8 cellular contexts compared by ENCODE assay signal in genomic region chr19:55080121-55080914, GRCh38. TPM values are rescaled to one million over a fixed set of nuclear protein-coding genes. Genes with fewer than 3 reads are reported as not detected.
A peak's percentile ranks its signal among the peaks of the same experiment; 100 is the strongest.
DNase-seq lines count a peak whose midpoint lies in the region; ATAC-seq, FAIRE-seq and TF ChIP-seq lines count a peak whose summit lies in the region.

No MANE protein-coding gene starts in this region.

- CTCF ChIA-PET in A673 (lab: Charles Lee) (interaction anchor here (0.5 to 0.8 kb wide), 3 partner anchors 18 to 891 kb away, joined by 4 to 6 read pairs (median 6); partner anchors contain the start of gene MBOAT7), H1 (lab: Charles Lee; ENCODE audit: partially characterized antibody) (interaction anchor here (0.8 to 1.3 kb wide), 6 partner anchors 9 to 62 kb away, joined by 3 to 5 read pairs (median 3); no protein-coding TSS in a partner anchor)

- no peaks in the 10 kb centered on the region for H3K79me1 ChIP-seq in H1 (ENCODE audit: low read depth, low read length)

- H3K4me3 Mint-ChIP-seq in stimulated activated naive CD8-positive, alpha-beta T cell treated with anti-CD3 and anti-CD28 coated beads, Interleukin-15, Interleukin-2, amounts not matched to agents 100 ng/mL and 50 ng/mL, for 24 hours, result peak overlapping the region; percentile 66

- 0 out of 2 replicates have a peak overlapping the region, but pooled peaks have one; percentile 80 for H2BK20ac ChIP-seq in H1 (ENCODE audit: low read length)

- no peak overlapping the region for H2AFZ ChIP-seq in H1 (ENCODE audit: low read length)

- WGBS in H1 (ENCODE audit: extremely low coverage in 1 of 2, insufficient coverage in 1 of 2, insufficient read length in 1 of 2, insufficient replicate concordance in 2 of 2, low coverage in 1 of 2, low lambda C conversion rate in 2 of 2, missing lambda C conversion rate in 1 of 2), 2 experiments, result 3% methylated on average over 42 of the region's 55 CpGs; no CpG with 5 or more reads in 1 of the 2 experiments

- no TSS peak for BruUV-seq in A673 (replicated peaks; lab: Mats Ljungman, UMichigan)

- H3K23me2 ChIP-seq in H1 (ENCODE audit: low read depth, low read length), result peaks cover 14% of the 10 kb centered on the region

- peak overlapping the region; percentile 18 for H3K56ac ChIP-seq in H1 (replicated peaks; ENCODE audit: insufficient read length, low read depth, low read length)

- H4K20me1 ChIP-seq in H1 (replicated peaks in 1 of 2; ENCODE audit: control insufficient read depth in 1 of 2, insufficient read depth in 2 of 2, low read length in 2 of 2), result peaks cover 2 to 8% of the 10 kb centered on the region in 2 experiments

- peak; percentile 91 for DNase-seq in A673 (ENCODE audit: low spot score)
- DNase-seq in H7, result peak; percentile 98
- peak; percentile 76 for DNase-seq in NCI-H345 (lab: John Stamatoyannopoulos, UW)
- DNase-seq in activated CD4-positive, alpha-beta T cell treated with anti-CD3 and anti-CD28 coated beads, Interleukin-2, amount 50 U/mL, for 1 hour, result peak; percentile 52
- peak in 1 of 2 experiments; percentile 94 for DNase-seq in H1 (ENCODE audit: low read depth in 1 of 2, low spot score in 2 of 2)
- peak; percentile 93 to 95 (median 93) for DNase-seq in mucosa of descending colon

- POLR2A ChIA-PET in A673 (lab: Charles Lee; ENCODE audit: low non-redundant PET), result no interaction called here
- POLR2A ChIA-PET in H1 (lab: Charles Lee; ENCODE audit: partially characterized antibody), result interaction anchor here (0.6 to 5.1 kb wide), 17 partner anchors 10 to 879 kb away, joined by 3 to 33 read pairs (median 4); partner anchors contain the start of genes LENG9 and PPP1R12C

- no peak overlapping the region for H2BK120ac ChIP-seq in H1 (replicated peaks; ENCODE audit: low read depth, low read length)

- H3K27me3 Mint-ChIP-seq in stimulated activated naive CD8-positive, alpha-beta T cell treated with anti-CD3 and anti-CD28 coated beads, Interleukin-15, Interleukin-2, amounts not matched to agents 100 ng/mL and 50 ng/mL, for 24 hours, result peaks cover 55% of the 10 kb centered on the region

- no peak for TF ChIP-seq EP300 in H1 (IDR thresholded peaks at IDR 0.05; ENCODE audit: borderline replicate concordance in 1 of 2, low read depth in 2 of 2, low read length in 2 of 2)

- no peak overlapping the region for H3K14ac ChIP-seq in H1 (ENCODE audit: insufficient read length)

- peak overlapping the region; percentile 100; the same call in 1 of the 2 replicates for H2BK15ac ChIP-seq in H1 (ENCODE audit: low read length)

- no peaks in the 10 kb centered on the region for H3K79me2 ChIP-seq in H1 (ENCODE audit: control insufficient read depth in 1 of 2, insufficient read depth in 2 of 2, low read length in 2 of 2)

- H3K4me3 ChIP-seq in A673 (ENCODE audit: low read depth, low read length, poor library complexity, severe bottlenecking), result peak overlapping the region; percentile 54
- peak overlapping the region; percentile 72 for H3K4me3 ChIP-seq in H7 (ENCODE audit: insufficient read depth, low read depth, low read length)
- H3K4me3 ChIP-seq in H1 (ENCODE audit: extremely low read depth in 1 of 4, insufficient read depth in 2 of 4, low read depth in 3 of 4, low read length in 4 of 4), result peak overlapping the region; percentile 50 to 77 (median 58)
- no peak overlapping the region for H3K4me3 ChIP-seq in mucosa of descending colon

- peak overlapping the region; percentile 93 to 96 for H3K4me2 ChIP-seq in H1 (ENCODE audit: insufficient read depth in 1 of 2, low read depth in 2 of 2, low read length in 2 of 2)

- peak overlapping the region; percentile 100 for H3K18ac ChIP-seq in H1 (ENCODE audit: extremely low read depth, low read length)

- no peaks in the 10 kb centered on the region for H3K36me3 Mint-ChIP-seq in stimulated activated naive CD8-positive, alpha-beta T cell treated with anti-CD3 and anti-CD28 coated beads, Interleukin-15, Interleukin-2, amounts not matched to agents 100 ng/mL and 50 ng/mL, for 24 hours (ENCODE audit: low read depth)

- intact Hi-C loops in A673 (cut with micrococcal nuclease; ENCODE audit: unreplicated experiment), result no loop called here
- intact Hi-C loops in mucosa of descending colon (cut with DNase I, micrococcal nuclease), result no loop called here

- peak overlapping the region; percentile 97; the same call in 1 of the 2 replicates for H2BK12ac ChIP-seq in H1 (ENCODE audit: low read depth, low read length)

- peak overlapping the region; percentile 78 for H3K27ac Mint-ChIP-seq in stimulated activated naive CD8-positive, alpha-beta T cell treated with anti-CD3 and anti-CD28 coated beads, Interleukin-15, Interleukin-2, amounts not matched to agents 100 ng/mL and 50 ng/mL, for 24 hours

- H3K4ac ChIP-seq in H1 (replicated peaks; ENCODE audit: insufficient read length, low read depth, low read length), result peak overlapping the region; percentile 82

- TF ChIP-seq CTCF in A673 (conservative IDR thresholded peaks at IDR 0.05; ENCODE audit: low read depth, low read length) (no peak), H1 (IDR thresholded peaks at IDR 0.05; ENCODE audit: control extremely low read depth in 1 of 3, insufficient read depth in 1 of 3, low read depth in 1 of 3, low read length in 3 of 3) (peak in 1 of 3 experiments; percentile 2; a peak in 1 of 4 replicates), mucosa of descending colon (IDR thresholded peaks at IDR 0.05) (no peak)

- ATAC-seq in mucosa of descending colon, result peak; percentile 82
- ATAC-seq in HG03457 (IDR thresholded peaks at IDR 0.05; ENCODE audit: unreplicated experiment), result no peak

- H3K27me3 ChIP-seq in A673 (replicated peaks; ENCODE audit: insufficient read depth, low read depth, low read length, poor library complexity) (peaks cover 10% of the 10 kb centered on the region), H7 (ENCODE audit: control insufficient read depth, insufficient read depth, low read length) (peaks cover 47% of the 10 kb centered on the region), H1 (replicated peaks in 1 of 4; ENCODE audit: control insufficient read depth in 3 of 4, extremely low read depth in 1 of 4, insufficient read depth in 3 of 4, low read length in 3 of 4) (peaks cover 0 to 13% (median 8%) of the 10 kb centered on the region in 4 experiments; a peak in 5 of 7 replicates)

- no peaks in the 10 kb centered on the region for H3K36me3 ChIP-seq in A673 (ENCODE audit: insufficient read depth, low read length, poor library complexity, severe bottlenecking)
- no peaks in the 10 kb centered on the region for H3K36me3 ChIP-seq in H7 (replicated peaks; ENCODE audit: control insufficient read depth, insufficient read depth, low read length)
- H3K36me3 ChIP-seq in H1 (ENCODE audit: control insufficient read depth in 2 of 4, insufficient read depth in 4 of 4, low read length in 3 of 4), result no peaks in the 10 kb centered on the region
- H3K36me3 ChIP-seq in mucosa of descending colon (ENCODE audit: low read depth), result no peaks in the 10 kb centered on the region

- H4K5ac ChIP-seq in H1 (ENCODE audit: insufficient read length, low read depth, low read length), result peak overlapping the region; percentile 55

- peak overlapping the region; percentile 68; the same call in 1 of the 2 replicates for H2AK5ac ChIP-seq in H1 (ENCODE audit: low read depth, low read length)

- H3K9me3 ChIP-seq in A673 (ENCODE audit: low read depth, low read length, poor library complexity, severe bottlenecking) (no peaks in the 10 kb centered on the region), H1 (ENCODE audit: insufficient read depth in 2 of 2, low read depth in 1 of 2, low read length in 1 of 2) (no peaks in the 10 kb centered on the region), mucosa of descending colon (no peaks in the 10 kb centered on the region)

- H3K27ac ChIP-seq in A673 (ENCODE audit: low read depth, low read length, poor library complexity, severe bottlenecking) (peak overlapping the region; percentile 58), H1 (ENCODE audit: low read depth, low read length) (peak overlapping the region; percentile 39; the same call in 1 of the 2 replicates)

- peak overlapping the region in 3 of 4 experiments; percentile 31 to 56 (median 48); a peak in 4 of 7 replicates for H3K9ac ChIP-seq in H1 (replicated peaks in 1 of 4; ENCODE audit: extremely low read depth in 1 of 4, low read depth in 3 of 4, low read length in 3 of 4)

- TF ChIP-seq RAD21 in H1 (IDR thresholded peaks at IDR 0.05 in 1 of 2, conservative IDR thresholded peaks at IDR 0.05 in 1 of 2; ENCODE audit: low read depth in 2 of 2, low read length in 2 of 2), result no peak

- peak overlapping the region; percentile 97; the same call in 1 of the 2 replicates for H2BK5ac ChIP-seq in H1 (ENCODE audit: low read depth, low read length)

- H3K4me1 ChIP-seq in A673 (ENCODE audit: insufficient read depth, low read length, poor library complexity, severe bottlenecking), result peaks cover 13% of the 10 kb centered on the region
- H3K4me1 ChIP-seq in H1 (replicated peaks in 1 of 4; ENCODE audit: control insufficient read depth in 3 of 4, insufficient read depth in 4 of 4, low read length in 3 of 4), result peaks cover 0 to 14% (median 10%) of the 10 kb centered on the region in 4 experiments; a peak in 6 of 7 replicates
- peaks cover 25% of the 10 kb centered on the region for H3K4me1 ChIP-seq in mucosa of descending colon (ENCODE audit: low read depth)

- peak overlapping the region; percentile 89 for H4K8ac ChIP-seq in H1 (ENCODE audit: extremely low read depth, insufficient read depth, low read length)

- no peak overlapping the region for H3K23ac ChIP-seq in H1 (ENCODE audit: insufficient read length)

- peaks cover 24% of the 10 kb centered on the region for H3K4me1 Mint-ChIP-seq in stimulated activated naive CD8-positive, alpha-beta T cell treated with anti-CD3 and anti-CD28 coated beads, Interleukin-15, Interleukin-2, amounts not matched to agents 100 ng/mL and 50 ng/mL, for 24 hours (ENCODE audit: low read depth)

- H3K9me3 Mint-ChIP-seq in stimulated activated naive CD8-positive, alpha-beta T cell treated with anti-CD3 and anti-CD28 coated beads, Interleukin-15, Interleukin-2, amounts not matched to agents 100 ng/mL and 50 ng/mL, for 24 hours, result no peaks in the 10 kb centered on the region

- H4K91ac ChIP-seq in H1 (replicated peaks; ENCODE audit: insufficient read length, low read length), result peak overlapping the region; percentile 99

- TF ChIP-seq POLR2A in H1 (IDR thresholded peaks at IDR 0.05; ENCODE audit: control extremely low read depth in 1 of 2, low read depth in 2 of 2, low read length in 2 of 2), result no peak

- FAIRE-seq in H1 (lab: Jason Lieb, UNC), result no peak

RNA-seq across cellular contexts. Expression of gene EPS8L1, which starts 4.6 kb away (rescaled TPM):
- 7.7 and 10.2 TPM in 2 replicates for total RNA-seq in A673 (2021)
- total RNA-seq in H7 (2014; rRNA removed; shearing (Covaris generic)), result 20.0 and 22.9 TPM in 2 replicates
- 30.2 and 37.0 TPM in 2 replicates for total RNA-seq in H1 (2021; fragmentation: NEBNext Ultra II Directional; extraction: Animal tissue kit (Norgen Biotek cat#: 25700))
- polyA plus RNA-seq in H1 (2011; rRNA removed), result 19.8 and 33.6 TPM in 2 replicates
- 40.0 TPM for polyA plus RNA-seq in H1 (2011; cell fraction: cytosol; rRNA removed)
- 100 TPM for polyA plus RNA-seq in H1 (2011; cell fraction: nucleus; rRNA removed)
- 33.6 to 63.1 TPM (median 56.4 TPM) in 4 replicates for polyA plus RNA-seq in H1 (2012, experiment 1 of 2)
- polyA plus RNA-seq in H1 (2012, experiment 2 of 2), result 37.3 TPM
- 21.4 TPM for polyA plus RNA-seq in H1 (2013, experiment 1 of 2)
- 19.2 TPM for polyA plus RNA-seq in H1 (2013, experiment 2 of 2)
- polyA minus RNA-seq in H1 (2011; rRNA and poly(A)+ RNA removed), result 21.6 and 24.3 TPM in 2 replicates
- polyA minus RNA-seq in H1 (2011; cell fraction: cytosol; rRNA and poly(A)+ RNA removed), result 31.6 TPM
- polyA minus RNA-seq in H1 (2011; cell fraction: nucleus; rRNA and poly(A)+ RNA removed), result 27.3 TPM
- 10 to 100 TPM; 20.7 to 79.6 (median 36.0) TPM for total RNA-seq in mucosa of descending colon

RNA-seq across cellular contexts. Expression of gene RDH13, which starts 17.4 kb away (rescaled TPM):
- total RNA-seq in A673 (2021), result 19.0 and 24.4 TPM in 2 replicates
- total RNA-seq in H7 (2014; rRNA removed; shearing (Covaris generic)), result 21.2 and 24.4 TPM in 2 replicates
- 29.4 and 31.5 TPM in 2 replicates for total RNA-seq in H1 (2021; fragmentation: NEBNext Ultra II Directional; extraction: Animal tissue kit (Norgen Biotek cat#: 25700))
- 15.9 and 20.5 TPM in 2 replicates for polyA plus RNA-seq in H1 (2011; rRNA removed)
- polyA plus RNA-seq in H1 (2011; cell fraction: cytosol; rRNA removed), result 17.2 TPM
- 41.2 TPM for polyA plus RNA-seq in H1 (2011; cell fraction: nucleus; rRNA removed)
- polyA plus RNA-seq in H1 (2012, experiment 1 of 2), result 20.1 to 26.0 TPM (median 24.4 TPM) in 4 replicates
- polyA plus RNA-seq in H1 (2012, experiment 2 of 2), result 16.8 TPM
- polyA plus RNA-seq in H1 (2013, experiment 1 of 2), result 15.7 TPM
- polyA plus RNA-seq in H1 (2013, experiment 2 of 2), result 14.9 TPM
- 22.0 and 25.7 TPM in 2 replicates for polyA minus RNA-seq in H1 (2011; rRNA and poly(A)+ RNA removed)
- polyA minus RNA-seq in H1 (2011; cell fraction: cytosol; rRNA and poly(A)+ RNA removed), result 18.3 TPM
- polyA minus RNA-seq in H1 (2011; cell fraction: nucleus; rRNA and poly(A)+ RNA removed), result 27.8 TPM
- total RNA-seq in mucosa of descending colon, result 10 to 100 TPM; 46.1 to 59.5 (median 55.0) TPM

RNA-seq across cellular contexts. Expression of gene PPP1R12C, which starts 37.1 kb away (rescaled TPM):
- total RNA-seq in A673 (2021) (85.7 and 94.6 TPM in 2 replicates), mucosa of descending colon (100 to 1,000 TPM in 2 of 3 donors, 10 to 100 TPM in 1; 99.8 to 236 (median 112) TPM)
- 57.5 and 66.4 TPM in 2 replicates for total RNA-seq in H7 (2014; rRNA removed; shearing (Covaris generic))
- total RNA-seq in H1 (2021; fragmentation: NEBNext Ultra II Directional; extraction: Animal tissue kit (Norgen Biotek cat#: 25700)), result 71.5 and 88.8 TPM in 2 replicates
- polyA plus RNA-seq in H1 (2011; rRNA removed), result 31.7 and 49.5 TPM in 2 replicates
- polyA plus RNA-seq in H1 (2011; cell fraction: cytosol; rRNA removed), result 56.3 TPM
- polyA plus RNA-seq in H1 (2011; cell fraction: nucleus; rRNA removed), result 230 TPM
- 62.6 to 73.1 TPM (median 72.1 TPM) in 4 replicates for polyA plus RNA-seq in H1 (2012, experiment 1 of 2)
- 47.9 TPM for polyA plus RNA-seq in H1 (2012, experiment 2 of 2)
- polyA plus RNA-seq in H1 (2013, experiment 1 of 2), result 59.9 TPM
- polyA plus RNA-seq in H1 (2013, experiment 2 of 2), result 53.5 TPM
- polyA minus RNA-seq in H1 (2011; rRNA and poly(A)+ RNA removed), result 12.3 and 14.2 TPM in 2 replicates
- polyA minus RNA-seq in H1 (2011; cell fraction: cytosol; rRNA and poly(A)+ RNA removed), result 25.6 TPM
- polyA minus RNA-seq in H1 (2011; cell fraction: nucleus; rRNA and poly(A)+ RNA removed), result 48.5 TPM

RNA-seq across cellular contexts. Expression of gene GP6, which starts 42.3 kb away (rescaled TPM):
- total RNA-seq in A673 (2021) (0.22 TPM in 1 of 2 replicates, not detected in the other), mucosa of descending colon (1 to 10 TPM in 1 of 3 donors, under 1 TPM in 2; 0.22 to 1.4 (median 0.32) TPM)
- total RNA-seq in H7 (2014; rRNA removed; shearing (Covaris generic)), result not detected in 2 replicates
- total RNA-seq in H1 (2021; fragmentation: NEBNext Ultra II Directional; extraction: Animal tissue kit (Norgen Biotek cat#: 25700)), result 0.26 TPM in 1 of 2 replicates, not detected in the other
- polyA plus RNA-seq in H1 (2011; rRNA removed), result 0.18 and 0.42 TPM in 2 replicates
- 0.31 TPM for polyA plus RNA-seq in H1 (2011; cell fraction: cytosol; rRNA removed)
- polyA plus RNA-seq in H1 (2011; cell fraction: nucleus; rRNA removed), result 0.98 TPM
- polyA plus RNA-seq in H1 (2012, experiment 1 of 2), result 0.50 to 1.2 TPM (median 0.53 TPM) in 4 replicates
- not detected for polyA plus RNA-seq in H1 (2012, experiment 2 of 2)
- 0.18 TPM for polyA plus RNA-seq in H1 (2013, experiment 1 of 2)
- 0.11 TPM for polyA plus RNA-seq in H1 (2013, experiment 2 of 2)
- polyA minus RNA-seq in H1 (2011; rRNA and poly(A)+ RNA removed), result 0.22 and 0.66 TPM in 2 replicates
- polyA minus RNA-seq in H1 (2011; cell fraction: cytosol; rRNA and poly(A)+ RNA removed), result not detected
- 0.40 TPM for polyA minus RNA-seq in H1 (2011; cell fraction: nucleus; rRNA and poly(A)+ RNA removed)
